ENCODE assay signal across 1 cellular context in the genomic region with DNA sequence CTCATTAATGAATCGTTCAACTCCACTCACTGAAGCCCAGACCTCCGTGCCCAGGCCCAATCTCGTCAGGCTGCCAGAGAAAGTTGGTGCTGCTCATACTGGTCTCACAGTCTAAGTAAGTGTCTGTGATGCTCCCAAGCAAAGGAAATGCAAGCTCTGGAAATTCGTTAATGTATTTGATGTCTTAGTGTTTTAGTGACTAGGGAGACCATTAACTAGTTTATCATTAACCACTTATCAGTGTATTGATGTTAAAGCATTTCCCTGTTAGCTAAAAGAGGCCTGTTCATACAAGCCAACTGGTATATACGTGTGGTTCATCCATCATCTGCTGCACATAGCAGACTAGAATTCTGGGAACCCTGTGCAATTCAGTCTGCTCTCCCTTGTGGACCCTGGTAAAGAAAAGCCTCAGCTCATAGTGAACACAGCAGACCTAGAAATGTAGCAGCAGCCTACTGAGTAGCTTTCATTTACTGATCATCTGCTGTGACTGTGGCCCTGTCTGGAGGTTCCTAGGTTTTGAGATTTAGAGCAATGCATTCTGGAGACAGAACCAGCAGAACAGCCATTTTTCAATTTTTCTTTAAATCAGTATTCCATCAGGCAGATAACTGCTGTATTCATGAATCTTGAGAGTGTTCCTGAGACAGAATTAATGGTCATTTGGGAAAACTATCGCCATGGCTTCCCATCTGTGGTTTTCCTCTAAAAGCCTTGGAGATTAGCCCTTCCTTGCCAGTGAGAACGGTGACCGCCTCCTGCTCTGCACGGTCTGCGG.
TF ChIP-seq lines count a peak whose summit lies in the region.

No MANE protein-coding gene starts in this region.

TF ChIP-seq in endothelial cell of umbilical vein, 7 proteins besides CTCF, POLR2A, EP300 and RAD21:
- TF ChIP-seq EZH2 (IDR thresholded peaks at IDR 0.05; ENCODE audit: borderline replicate concordance, low read depth, low read length, severe bottlenecking) = no peak
- TF ChIP-seq MYC (IDR thresholded peaks at IDR 0.05; ENCODE audit: low read depth, low read length) = no peak
- no peak for TF ChIP-seq GATA2 (IDR thresholded peaks at IDR 0.05; ENCODE audit: insufficient read depth, insufficient read length, low read depth, low read length)
- TF ChIP-seq FOS (IDR thresholded peaks at IDR 0.05; ENCODE audit: borderline replicate concordance, insufficient read depth, low read length) = no peak
- no peak for TF ChIP-seq JUN (IDR thresholded peaks at IDR 0.05; ENCODE audit: borderline replicate concordance, insufficient read depth, insufficient read length, low read depth)
- TF ChIP-seq POLR2AphosphoS5 (IDR thresholded peaks at IDR 0.05; ENCODE audit: insufficient read depth, low read depth, low read length) = no peak
- TF ChIP-seq, protein P1, sequence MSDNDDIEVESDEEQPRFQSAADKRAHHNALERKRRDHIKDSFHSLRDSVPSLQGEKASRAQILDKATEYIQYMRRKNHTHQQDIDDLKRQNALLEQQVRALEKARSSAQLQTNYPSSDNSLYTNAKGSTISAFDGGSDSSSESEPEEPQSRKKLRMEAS (IDR thresholded peaks at IDR 0.05; ENCODE audit: insufficient read depth, insufficient read length) = no peak
